Comparison of ENCODE assay signal across 23 cellular contexts in the genomic region with DNA sequence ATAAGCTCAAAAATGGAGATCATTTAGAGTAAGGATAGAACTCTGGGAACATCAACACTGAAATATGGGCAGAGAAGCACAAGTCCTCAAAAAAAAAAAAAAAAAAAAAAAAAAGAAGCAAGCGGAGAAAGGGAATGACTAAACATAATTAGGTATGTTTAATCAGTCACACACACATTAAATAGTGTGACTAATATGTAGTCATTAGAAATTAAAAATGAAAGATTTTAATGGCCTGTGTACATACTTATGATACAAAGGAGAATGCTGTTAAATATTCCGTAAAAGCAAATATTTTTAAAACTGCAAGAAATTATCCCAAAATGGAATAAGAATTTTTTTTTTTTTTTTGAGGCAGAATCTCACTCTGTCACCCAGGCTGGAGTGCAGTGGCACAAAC. TPM values are rescaled to one million over a fixed set of nuclear protein-coding genes. Genes with fewer than 3 reads are reported as not detected.
DNase-seq lines count a peak whose midpoint lies in the region; ATAC-seq, FAIRE-seq and TF ChIP-seq lines count a peak whose summit lies in the region.
"Had no signal": no experiment of that assay in that cellular context is flagged by ENCODE, and none has a peak within 500 bp of the region (broad histone marks: within the 10 kb centered on the region; RNA-seq: fewer than 3 reads in every experiment).

No MANE protein-coding gene starts in this region.

- POLR2A ChIA-PET in PC-3 (lab: Charles Lee; ENCODE audit: unreplicated experiment) (interaction anchor here (0.7 kb wide), 1 partner anchor 387 kb away, joined by 3 read pairs; no protein-coding TSS in a partner anchor), H1 (lab: Charles Lee; ENCODE audit: partially characterized antibody) (no interaction called here)

- no peak overlapping the region for H3K14ac ChIP-seq in H1 (ENCODE audit: insufficient read length)

- H4K8ac ChIP-seq in H1 (ENCODE audit: extremely low read depth, insufficient read depth, low read length): no peak overlapping the region

- H3K79me2 ChIP-seq in GM23248 (ENCODE audit: insufficient read depth) (peaks cover 99% of the 10 kb centered on the region), PC-3 (ENCODE audit: low read length) (peaks cover 94% of the 10 kb centered on the region), H1 (ENCODE audit: control insufficient read depth in 1 of 2, insufficient read depth in 2 of 2, low read length in 2 of 2) (no peaks in the 10 kb centered on the region)

- H2BK5ac ChIP-seq in H1 (ENCODE audit: low read depth, low read length): no peak overlapping the region

- no peak overlapping the region; the same call in 1 of the 2 replicates for H3K18ac ChIP-seq in H1 (ENCODE audit: extremely low read depth, low read length)

- WGBS in GM23248 (ENCODE audit: low coverage in 1 of 2, low lambda C conversion rate in 2 of 2, missing lambda C conversion rate in 2 of 2), 2 experiments: 27 to 31% methylated on average over 2 of the region's 2 CpGs
- 93% methylated on average over 1 of the region's 2 CpGs; no CpG with 5 or more reads in 1 of the 2 experiments for WGBS in H1 (ENCODE audit: extremely low coverage in 1 of 2, insufficient coverage in 1 of 2, insufficient read length in 1 of 2, insufficient replicate concordance in 2 of 2, low coverage in 1 of 2, low lambda C conversion rate in 2 of 2, missing lambda C conversion rate in 1 of 2), 2 experiments

- 0 out of 2 replicates have a peak overlapping the region, but pooled peaks have one; percentile 21 for H2BK20ac ChIP-seq in H1 (ENCODE audit: low read length)

- no peak for FAIRE-seq in H1 (lab: Jason Lieb, UNC)
- FAIRE-seq: A549, D721Med, G401.6, GM12892 had no signal

- H3K9me3 ChIP-seq in GM23248 (ENCODE audit: low read depth) (no peaks in the 10 kb centered on the region), PC-3 (ENCODE audit: low read length) (no peaks in the 10 kb centered on the region), H1 (ENCODE audit: insufficient read depth in 2 of 2, low read depth in 1 of 2, low read length in 1 of 2) (no peaks in the 10 kb centered on the region), vagina (no peaks in the 10 kb centered on the region)
- H3K9me3 ChIP-seq: A549, BE2C had no signal

- H3K23me2 ChIP-seq in H1 (ENCODE audit: low read depth, low read length): no peaks in the 10 kb centered on the region

- H3K4me2 ChIP-seq in GM23248 (ENCODE audit: unreplicated experiment): no peak overlapping the region
- 0 out of 2 replicates have a peak overlapping the region, but pooled peaks have one; percentile 24 for H3K4me2 ChIP-seq in PC-3 (ENCODE audit: low read length)
- no peak overlapping the region for H3K4me2 ChIP-seq in H1 (ENCODE audit: insufficient read depth in 1 of 2, low read depth in 2 of 2, low read length in 2 of 2)
- H3K4me2 ChIP-seq: A549; BLaER1 treated with 17β-estradiol and CSF1 and Interleukin-3, amounts not matched to agents 10 nM and 100 nM had no signal

- no peak overlapping the region for H3K9ac ChIP-seq in GM23248
- peak overlapping the region; percentile 26; the same call in 1 of the 2 replicates for H3K9ac ChIP-seq in PC-3 (ENCODE audit: low read length)
- H3K9ac ChIP-seq in H1 (replicated peaks in 1 of 4; ENCODE audit: extremely low read depth in 1 of 4, low read depth in 3 of 4, low read length in 3 of 4): no peak overlapping the region
- H3K9ac ChIP-seq: BLaER1 treated with 17β-estradiol and CSF1 and Interleukin-3, amounts not matched to agents 10 nM and 100 nM had no signal

- no peak for TF ChIP-seq RAD21 in H1 (IDR thresholded peaks at IDR 0.05 in 1 of 2, conservative IDR thresholded peaks at IDR 0.05 in 1 of 2; ENCODE audit: low read depth in 2 of 2, low read length in 2 of 2)

- CTCF ChIA-PET in PC-3 (lab: Charles Lee) (no interaction called here), H1 (lab: Charles Lee; ENCODE audit: partially characterized antibody) (interaction anchor here (0.6 to 1.5 kb wide), 3 partner anchors 9 to 186 kb away, joined by 3 to 4 read pairs (median 4); no protein-coding TSS in a partner anchor)

- TF ChIP-seq POLR2A in H1 (IDR thresholded peaks at IDR 0.05; ENCODE audit: control extremely low read depth in 1 of 2, low read depth in 2 of 2, low read length in 2 of 2) (no peak), vagina (IDR thresholded peaks at IDR 0.05) (no peak)

- H3K4ac ChIP-seq in H1 (replicated peaks; ENCODE audit: insufficient read length, low read depth, low read length): no peak overlapping the region

- H3K9me2 ChIP-seq in GM23248 (ENCODE audit: insufficient read depth) (no peaks in the 10 kb centered on the region), PC-3 (replicated peaks; ENCODE audit: low read length) (no peaks in the 10 kb centered on the region)

- no TSS peak for BruUV-seq in PC-3 (replicated peaks; lab: Mats Ljungman, UMichigan)

- H3K27me3 ChIP-seq in GM23248 (replicated peaks; ENCODE audit: insufficient read depth) (no peaks in the 10 kb centered on the region), PC-3 (ENCODE audit: low read length) (no peaks in the 10 kb centered on the region), H1 (replicated peaks in 1 of 4; ENCODE audit: control insufficient read depth in 3 of 4, extremely low read depth in 1 of 4, insufficient read depth in 3 of 4, low read length in 3 of 4) (no peaks in the 10 kb centered on the region), vagina (no peaks in the 10 kb centered on the region)
- H3K27me3 ChIP-seq: BE2C; BLaER1 treated with 17β-estradiol and CSF1 and Interleukin-3, amounts not matched to agents 10 nM and 100 nM had no signal

- no peak overlapping the region for H3K56ac ChIP-seq in H1 (replicated peaks; ENCODE audit: insufficient read length, low read depth, low read length)

- H4K5ac ChIP-seq in H1 (ENCODE audit: insufficient read length, low read depth, low read length): no peak overlapping the region

- H3F3A ChIP-seq in GM23248 (ENCODE audit: insufficient read depth) (peaks cover 8% of the 10 kb centered on the region; the same call in 1 of the 2 replicates), PC-3 (ENCODE audit: low read length, unreplicated experiment) (no peaks in the 10 kb centered on the region)

- in situ Hi-C loops in GM23248 (cut with MboI): no loop called here

- H2BK15ac ChIP-seq in H1 (ENCODE audit: low read length): no peak overlapping the region

- no peak for TF ChIP-seq EP300 in H1 (IDR thresholded peaks at IDR 0.05; ENCODE audit: borderline replicate concordance in 1 of 2, low read depth in 2 of 2, low read length in 2 of 2)

- no peak overlapping the region for H2AK5ac ChIP-seq in H1 (ENCODE audit: low read depth, low read length)

- H2BK12ac ChIP-seq in H1 (ENCODE audit: low read depth, low read length): no peak overlapping the region

- H3K4me3 ChIP-seq in GM23248: no peak overlapping the region
- H3K4me3 ChIP-seq in PC-3 (ENCODE audit: low read length): no peak overlapping the region
- no peak overlapping the region for H3K4me3 ChIP-seq in H1 (ENCODE audit: extremely low read depth in 1 of 4, insufficient read depth in 2 of 4, low read depth in 3 of 4, low read length in 4 of 4)
- H3K4me3 ChIP-seq in vagina: no peak overlapping the region
- H3K4me3 ChIP-seq: A549; BLaER1 treated with 17β-estradiol and CSF1 and Interleukin-3, amounts not matched to agents 10 nM and 100 nM had no signal

- no peak overlapping the region for H4K91ac ChIP-seq in H1 (replicated peaks; ENCODE audit: insufficient read length, low read length)

- H3K36me3 ChIP-seq in GM23248 (ENCODE audit: low read depth) (peaks cover 5% of the 10 kb centered on the region; the same call in 1 of the 2 replicates), PC-3 (ENCODE audit: low read depth, low read length) (peaks cover 41% of the 10 kb centered on the region), H1 (ENCODE audit: control insufficient read depth in 2 of 4, insufficient read depth in 4 of 4, low read length in 3 of 4) (no peaks in the 10 kb centered on the region), vagina (no peaks in the 10 kb centered on the region)
- H3K36me3 ChIP-seq: BE2C; BLaER1 treated with 17β-estradiol and CSF1 and Interleukin-3, amounts not matched to agents 10 nM and 100 nM had no signal

- TF ChIP-seq CTCF in PC-3 (conservative IDR thresholded peaks at IDR 0.05; ENCODE audit: low read depth, low read length) (no peak), H1 (IDR thresholded peaks at IDR 0.05; ENCODE audit: control extremely low read depth in 1 of 3, insufficient read depth in 1 of 3, low read depth in 1 of 3, low read length in 3 of 3) (no peak), vagina (IDR thresholded peaks at IDR 0.05) (no peak)

- H3K4me1 ChIP-seq in GM23248 (ENCODE audit: insufficient read depth) (peaks cover 11% of the 10 kb centered on the region), PC-3 (ENCODE audit: insufficient read depth, low read length) (peaks cover 51% of the 10 kb centered on the region), H1 (replicated peaks in 1 of 4; ENCODE audit: control insufficient read depth in 3 of 4, insufficient read depth in 4 of 4, low read length in 3 of 4) (peaks cover 0 to 4% (median 0%) of the 10 kb centered on the region in 4 experiments; a peak in 2 of 7 replicates), vagina (peaks cover 8% of the 10 kb centered on the region)

- H3K79me1 ChIP-seq in H1 (ENCODE audit: low read depth, low read length): no peaks in the 10 kb centered on the region

- H3K23ac ChIP-seq in H1 (ENCODE audit: insufficient read length): no peak overlapping the region

- no peak overlapping the region for H2BK120ac ChIP-seq in H1 (replicated peaks; ENCODE audit: low read depth, low read length)

- intact Hi-C loops in PC-3 (cut with micrococcal nuclease): no loop called here
- intact Hi-C loops in vagina (cut with DNase I): no loop called here

- no peak overlapping the region for H2AFZ ChIP-seq in GM23248
- no peak overlapping the region for H2AFZ ChIP-seq in PC-3 (ENCODE audit: low read length)
- H2AFZ ChIP-seq in H1 (ENCODE audit: low read length): no peak overlapping the region

- H3K27ac ChIP-seq in GM23248 (no peak overlapping the region), PC-3 (ENCODE audit: low read length) (peak overlapping the region; percentile 69), H1 (ENCODE audit: low read depth, low read length) (no peak overlapping the region), vagina (no peak overlapping the region)
- H3K27ac ChIP-seq: A549; BLaER1 treated with 17β-estradiol and CSF1 and Interleukin-3, amounts not matched to agents 10 nM and 100 nM had no signal

- peak; percentile 38 for DNase-seq in GM23248
- DNase-seq in PC-3: peak; percentile 35
- no peak for DNase-seq in H1 (ENCODE audit: low read depth in 1 of 2, low spot score in 2 of 2)
- DNase-seq in vagina (ENCODE audit: extremely low spot score in 2 of 2): no peak
- no peak for DNase-seq in OCI-M1 (lab: John Stamatoyannopoulos, UW)
- DNase-seq: 8988T; ACHN; AML-193; BE2C; CD4-positive, alpha-beta T cell; CD8-positive, alpha-beta memory T cell; DMS 273 treated with DMSO at 0.1 percent for 48 hours; DMS79; GOT3; H7; HCEC 1CT had no signal

- ATAC-seq in PC-3 (peak; percentile 58), GM18873 (IDR thresholded peaks at IDR 0.05; ENCODE audit: low FRiP score, unreplicated experiment) (no peak), GM18517 (IDR thresholded peaks at IDR 0.05; ENCODE audit: unreplicated experiment) (no peak)
- ATAC-seq: A549 had no signal

- H4K20me1 ChIP-seq in GM23248 (ENCODE audit: insufficient read depth): no peaks in the 10 kb centered on the region
- no peaks in the 10 kb centered on the region for H4K20me1 ChIP-seq in PC-3 (ENCODE audit: low read length)
- no peaks in the 10 kb centered on the region for H4K20me1 ChIP-seq in H1 (replicated peaks in 1 of 2; ENCODE audit: control insufficient read depth in 1 of 2, insufficient read depth in 2 of 2, low read length in 2 of 2)
- H4K20me1 ChIP-seq: BLaER1 treated with 17β-estradiol and CSF1 and Interleukin-3, amounts not matched to agents 10 nM and 100 nM had no signal

RNA-seq across cellular contexts. Expression of gene LPAR1, which starts 10.5 kb away (rescaled TPM):
- 90.3 and 90.8 TPM in 2 replicates for total RNA-seq in GM23248 (2014; rRNA removed; shearing (Covaris generic))
- polyA plus RNA-seq in GM23248 (2016; fragmentation: Nextera tagmentation; extraction: Ambion mirVana) (40.1 and 45.7 TPM in 2 replicates), H1 (2011; rRNA removed) (2.8 and 5.1 TPM in 2 replicates)
- total RNA-seq in PC-3 (2014; rRNA removed) (67.9 and 75.0 TPM in 2 replicates), vagina (83.0 TPM)
- 3.4 and 3.8 TPM in 2 replicates for total RNA-seq in H1 (2021; fragmentation: NEBNext Ultra II Directional; extraction: Animal tissue kit (Norgen Biotek cat#: 25700))
- polyA plus RNA-seq in H1 (2011; cell fraction: cytosol; rRNA removed): 3.2 TPM
- polyA plus RNA-seq in H1 (2011; cell fraction: nucleus; rRNA removed): 4.6 TPM
- polyA plus RNA-seq in H1 (2012, experiment 1 of 2): 1.6 to 3.0 TPM (median 2.5 TPM) in 4 replicates
- polyA plus RNA-seq in H1 (2012, experiment 2 of 2): 0.38 TPM
- polyA plus RNA-seq in H1 (2013, experiment 1 of 2): 2.7 TPM
- polyA plus RNA-seq in H1 (2013, experiment 2 of 2): 2.7 TPM
- polyA minus RNA-seq in H1 (2011; rRNA and poly(A)+ RNA removed): 12.5 and 18.7 TPM in 2 replicates
- 2.4 TPM for polyA minus RNA-seq in H1 (2011; cell fraction: cytosol; rRNA and poly(A)+ RNA removed)
- polyA minus RNA-seq in H1 (2011; cell fraction: nucleus; rRNA and poly(A)+ RNA removed): 15.3 TPM
- total RNA-seq: CD4-positive, alpha-beta T cell; CD8-positive, alpha-beta memory T cell had no signal
- polyA plus RNA-seq: CD8-positive, alpha-beta memory T cell had no signal

Comparison
In these comparisons a context has a peak if more than half of its experiments do, and no peak if none do; other contexts are left out.
1. DNase-seq: peak in GM23248 (single experiment) and PC-3 (single experiment); none in H1 (0 of 2), vagina (0 of 2) and OCI-M1 (single experiment).
2. RNA of gene LPAR1, which starts 10.5 kb away (total RNA-seq): 90.3 to 90.8 TPM in GM23248, 83.0 TPM in vagina (single experiment) and 67.9 to 75.0 TPM in PC-3; 3.4 to 3.8 TPM in H1; every median in the first group is over 10 times any median in the second.